21 cellular contexts compared by ENCODE assay signal in genomic region chrX:150152546-150152945, GRCh38.
DNase-seq lines count a peak whose midpoint lies in the region; ATAC-seq and TF ChIP-seq lines count a peak whose summit lies in the region.
"Had no signal": no experiment of that assay in that cellular context is flagged by ENCODE, and none has a peak within 500 bp of the region (broad histone marks: within the 10 kb centered on the region; RNA-seq: fewer than 3 reads in every experiment).

No MANE protein-coding gene starts in this region.

- no peak for ATAC-seq in GM21423 (IDR thresholded peaks at IDR 0.05; ENCODE audit: unreplicated experiment)
- no peak for ATAC-seq in HG03045 (IDR thresholded peaks at IDR 0.05; ENCODE audit: unreplicated experiment)
- ATAC-seq: A549; CD8-positive, alpha-beta T cell; GM12878 had no signal

- no peak for TF ChIP-seq CTCF in coronary artery (IDR thresholded peaks at IDR 0.05)

- H3K27ac ChIP-seq in coronary artery = no peak overlapping the region
- H3K27ac ChIP-seq: 22Rv1; A549; BLaER1 treated with 17β-estradiol and CSF1 and Interleukin-3, amounts not matched to agents 10 nM and 100 nM; C4-2B had no signal

- DNase-seq in coronary artery (ENCODE audit: low spot score) (peak; percentile 41), islet precursor cell (peak; percentile 14), posterior vena cava (ENCODE audit: low spot score) (peak; percentile 50)
- DNase-seq: AML-193; CD4-positive, alpha-beta T cell; CD8-positive, alpha-beta T cell; COR-L47; DMS 273 treated with DMSO at 0.1 percent for 48 hours; DMS153; DMS53; DMS79; DND-41; EL; GDM1 had no signal

- intact Hi-C loops in posterior vena cava (cut with DNase I) = no loop called here

- no peak overlapping the region for H3K4me3 ChIP-seq in coronary artery
- H3K4me3 ChIP-seq: A549; BLaER1 treated with 17β-estradiol and CSF1 and Interleukin-3, amounts not matched to agents 10 nM and 100 nM; GM12878 had no signal
